12 cellular contexts compared by ENCODE assay signal in genomic region chr15:39784638-39785037, GRCh38. TPM values are rescaled to one million over a fixed set of nuclear protein-coding genes. Genes with fewer than 3 reads are reported as not detected.
DNase-seq lines count a peak whose midpoint lies in the region; ATAC-seq and TF ChIP-seq lines count a peak whose summit lies in the region.
"Had no signal": no experiment of that assay in that cellular context is flagged by ENCODE, and none has a peak within 500 bp of the region (broad histone marks: within the 10 kb centered on the region; RNA-seq: fewer than 3 reads in every experiment).

No MANE protein-coding gene starts in this region.

- H3K36me3 Mint-ChIP-seq in activated T-cell treated with anti-CD3 and anti-CD28 coated beads, Interleukin-2, amount 50 U/mL, for 72 hours (ENCODE audit: insufficient read depth in 2 of 2): peaks cover 1% of the 10 kb centered on the region in 2 donors

- no peaks in the 10 kb centered on the region for H3K27me3 ChIP-seq in MM.1S (replicated peaks; ENCODE audit: insufficient read depth, low read length)
- no peaks in the 10 kb centered on the region for H3K27me3 ChIP-seq in endocrine pancreas (ENCODE audit: control insufficient read depth, insufficient read depth, low read length)
- H3K27me3 ChIP-seq in prostate gland (replicated peaks; ENCODE audit: insufficient read depth): no peaks in the 10 kb centered on the region
- H3K27me3 ChIP-seq in upper lobe of right lung: no peaks in the 10 kb centered on the region

- peak overlapping the region; percentile 63; the same call in 1 of the 2 replicates for H3K27ac ChIP-seq in MM.1S (ENCODE audit: low read length)
- peak overlapping the region; percentile 18 to 81 for H3K27ac ChIP-seq in prostate gland
- H3K27ac ChIP-seq in upper lobe of right lung: no peak overlapping the region

- peak overlapping the region; percentile 90; the same call in 1 of the 2 replicates for H3K4me3 ChIP-seq in MM.1S (ENCODE audit: low read length)
- H3K4me3 ChIP-seq in endocrine pancreas (ENCODE audit: control insufficient read depth, insufficient read depth, low read length): peak overlapping the region; percentile 97
- H3K4me3 ChIP-seq in prostate gland: no peak overlapping the region
- H3K4me3 ChIP-seq in upper lobe of right lung: no peak overlapping the region
- H3K4me3 ChIP-seq: skin epidermis had no signal

- no peaks in the 10 kb centered on the region for H3K9me3 Mint-ChIP-seq in activated T-cell treated with anti-CD3 and anti-CD28 coated beads, Interleukin-2, amount 50 U/mL, for 72 hours

- H3K9me3 ChIP-seq in MM.1S (replicated peaks; ENCODE audit: insufficient read depth, low read length): no peaks in the 10 kb centered on the region
- H3K9me3 ChIP-seq in endocrine pancreas (ENCODE audit: control insufficient read depth, low read length): no peaks in the 10 kb centered on the region
- no peaks in the 10 kb centered on the region for H3K9me3 ChIP-seq in prostate gland
- H3K9me3 ChIP-seq in upper lobe of right lung: no peaks in the 10 kb centered on the region

- no peak for DNase-seq in activated T-cell treated with anti-CD3 and anti-CD28 coated beads, Interleukin-2, amount 50 U/mL, for 72 hours
- no peak for DNase-seq in activated T-cell treated with anti-CD3 and anti-CD28 coated beads, Interleukin-2, amount 50 U/mL, for 48 hours
- DNase-seq in MM.1S: no peak
- no peak for DNase-seq in prostate gland (ENCODE audit: low spot score)
- DNase-seq in upper lobe of right lung: no peak
- DNase-seq in posterior cingulate gyrus: no peak
- DNase-seq: anterior cingulate cortex, midbrain, Right ventricle myocardium superior had no signal

- no peaks in the 10 kb centered on the region for H3K36me3 ChIP-seq in MM.1S (replicated peaks; ENCODE audit: insufficient read depth, low read length)
- no peaks in the 10 kb centered on the region for H3K36me3 ChIP-seq in endocrine pancreas (ENCODE audit: control insufficient read depth, insufficient read depth, low read length)
- no peaks in the 10 kb centered on the region for H3K36me3 ChIP-seq in prostate gland
- H3K36me3 ChIP-seq in upper lobe of right lung: no peaks in the 10 kb centered on the region

- H3K4me1 ChIP-seq in MM.1S (ENCODE audit: low read length) (peaks cover 29% of the 10 kb centered on the region), endocrine pancreas (ENCODE audit: control insufficient read depth, insufficient read depth, low read length) (peaks cover 6% of the 10 kb centered on the region), prostate gland (replicated peaks) (peaks cover 15% of the 10 kb centered on the region), upper lobe of right lung (peaks cover 16% of the 10 kb centered on the region)

- peak overlapping the region; percentile 20 for H3K27ac Mint-ChIP-seq in activated T-cell treated with anti-CD3 and anti-CD28 coated beads, Interleukin-2, amount 50 U/mL, for 72 hours

- TF ChIP-seq CTCF in MM.1S (IDR thresholded peaks at IDR 0.05; ENCODE audit: low read length) (no peak), prostate gland (IDR thresholded peaks at IDR 0.05) (no peak), upper lobe of right lung (IDR thresholded peaks at IDR 0.05) (no peak)

- no peaks in the 10 kb centered on the region for H3K9me2 ChIP-seq in MM.1S (replicated peaks; ENCODE audit: insufficient read depth, low read length)

- H3F3A ChIP-seq in MM.1S (ENCODE audit: insufficient read depth, low read length): peaks cover 19% of the 10 kb centered on the region

- intact Hi-C loops in prostate gland (cut with DNase I): no loop called here
- intact Hi-C loops in upper lobe of right lung (cut with DNase I): no loop called here
- intact Hi-C loops in posterior cingulate gyrus (cut with DNase I): loop anchor here (5.0 to 10.0 kb wide), 5 partner anchors 93 to 490 kb away; partner anchors contain the start of genes BMF and EIF2AK4

- H3K27me3 Mint-ChIP-seq in activated T-cell treated with anti-CD3 and anti-CD28 coated beads, Interleukin-2, amount 50 U/mL, for 72 hours (ENCODE audit: low read depth): no peaks in the 10 kb centered on the region

- peak overlapping the region; percentile 57 to 92 for H3K4me3 Mint-ChIP-seq in activated T-cell treated with anti-CD3 and anti-CD28 coated beads, Interleukin-2, amount 50 U/mL, for 72 hours

- peaks cover 63% of the 10 kb centered on the region for H3K4me1 Mint-ChIP-seq in activated T-cell treated with anti-CD3 and anti-CD28 coated beads, Interleukin-2, amount 50 U/mL, for 72 hours (ENCODE audit: low read depth)

- 53% methylated on average over 2 of the region's 2 CpGs for WGBS in prostate gland

- peaks cover 22% of the 10 kb centered on the region for H3K79me2 ChIP-seq in MM.1S (ENCODE audit: low read length)

- H3K9ac ChIP-seq in MM.1S (ENCODE audit: low read length): peak overlapping the region; percentile 40; the same call in 1 of the 2 replicates
- H3K9ac ChIP-seq in endocrine pancreas (ENCODE audit: control insufficient read depth, insufficient read depth, low read length): no peak overlapping the region

- no peak for ATAC-seq in activated T-cell treated with anti-CD3 and anti-CD28 coated beads, Interleukin-2, amount 50 U/mL, for 72 hours (replicated peaks in 1 of 2)
- ATAC-seq in HG02981 (IDR thresholded peaks at IDR 0.05; ENCODE audit: unreplicated experiment) (no peak), upper lobe of right lung (no peak)

- no peak overlapping the region for H2AFZ ChIP-seq in MM.1S (ENCODE audit: low read length)

- peak overlapping the region; percentile 71; the same call in 1 of the 2 replicates for H3K4me2 ChIP-seq in MM.1S (ENCODE audit: low read depth, low read length)

- no peak for TF ChIP-seq POLR2A in prostate gland (IDR thresholded peaks at IDR 0.05)

- H4K20me1 ChIP-seq in MM.1S (ENCODE audit: insufficient read depth, low read length): no peaks in the 10 kb centered on the region

RNA-seq across cellular contexts. Expression of gene FSIP1, which starts 2.0 kb away (rescaled TPM):
- total RNA-seq in activated T-cell treated with anti-CD3 and anti-CD28 coated beads, Interleukin-2, amount 50 U/mL, for 72 hours: under 1 TPM; 0.58 to 0.60 TPM
- total RNA-seq in prostate gland (1 to 10 TPM; 1.6 to 2.3 TPM), upper lobe of right lung (0.96 TPM)

Comparison
In these comparisons a context has a peak if more than half of its experiments do, and no peak if none do; other contexts are left out.
1. H3K4me3 ChIP-seq: peak in MM.1S (single experiment) and endocrine pancreas (single experiment); none in prostate gland (0 of 2) and upper lobe of right lung (single experiment).